1 cellular context compared by ENCODE assay signal in genomic region chr2:24793752-24794477, GRCh38.
TF ChIP-seq lines count a peak whose summit lies in the region.

No MANE protein-coding gene starts in this region.

TF ChIP-seq in HEK293, 187 proteins besides CTCF, POLR2A, EP300 and RAD21 (continued from another document):
- peak; percentile 97 for TF ChIP-seq PRDM10 (tag by site-specific recombination; IDR thresholded peaks at IDR 0.05)
- no peak for TF ChIP-seq ZNF837 (tag by site-specific recombination; IDR thresholded peaks at IDR 0.05)
TF ChIP-seq in HEK293: peak in this region for 5.
